16 cellular contexts compared by ENCODE assay signal in genomic region chr21:24115141-24115540, GRCh38.
DNase-seq lines count a peak whose midpoint lies in the region; ATAC-seq lines count a peak whose summit lies in the region.
"Had no signal": no experiment of that assay in that cellular context is flagged by ENCODE, and none has a peak within 500 bp of the region (broad histone marks: within the 10 kb centered on the region; RNA-seq: fewer than 3 reads in every experiment).

No MANE protein-coding gene starts in this region.

- DNase-seq in caudate nucleus (lab: John Stamatoyannopoulos, UW) (no peak), inferior parietal cortex (ENCODE audit: extremely low spot score) (peak; percentile 69), putamen (ENCODE audit: low spot score) (peak; percentile 72), H4 (ENCODE audit: low spot score) (no peak)
- DNase-seq: CD8-positive, alpha-beta T cell; COR-L47; DMS153; DMS79 treated with DMSO at 0.1 percent for 48 hours; EL; GDM1; IMR-90 had no signal

- peak overlapping the region; percentile 89 for H3K27ac ChIP-seq in caudate nucleus (ENCODE audit: low read depth, low read length)
- H3K27ac ChIP-seq: A549 had no signal

- no peak for ATAC-seq in HG03135 (IDR thresholded peaks at IDR 0.05; ENCODE audit: unreplicated experiment)
- ATAC-seq in GM21528 (IDR thresholded peaks at IDR 0.05; ENCODE audit: low FRiP score, unreplicated experiment), result no peak
- ATAC-seq in GM19467 (IDR thresholded peaks at IDR 0.05; ENCODE audit: unreplicated experiment), result no peak
- ATAC-seq: A549; CD8-positive, alpha-beta T cell; HCT116 had no signal

Comparison
In these comparisons a context has a peak if more than half of its experiments do, and no peak if none do; other contexts are left out.
1. DNase-seq: peak in inferior parietal cortex (single experiment) and putamen (single experiment); none in caudate nucleus (0 of 61) and H4 (single experiment).